23 cellular contexts compared by ENCODE assay signal in genomic region chr14:96959992-96960391, GRCh38.
"Had no signal": no experiment of that assay in that cellular context is flagged by ENCODE, and none has a peak within 500 bp of the region (broad histone marks: within the 10 kb centered on the region; RNA-seq: fewer than 3 reads in every experiment).

No MANE protein-coding gene starts in this region.

- FAIRE-seq: kidney had no signal

- H3K4me3 ChIP-seq: heart right ventricle, hepatocyte, left lung, lower lobe of right lung, right atrium auricular region, skin epidermis, tibial nerve, uterus had no signal

- ATAC-seq: heart right ventricle; left colon; left lung; lower lobe of right lung; natural killer cell treated with Interleukin-12 subunit alpha and Interleukin-12 subunit beta and Interleukin-15 and Interleukin-18, amount 100 ng/mL, for 72 hours; sciatic nerve; stimulated activated naive B cell treated with anti-CD40 and anti-IgM and Interleukin-4, amounts not matched to agents 10 μg/mL and 1 μg/mL and 100 μg/mL, for 72 hours had no signal

- H3K36me3 ChIP-seq: heart right ventricle, left lung, lower lobe of right lung, right atrium auricular region, tibial nerve, uterus had no signal

- H2AFZ ChIP-seq: hepatocyte, parathyroid adenoma had no signal

- H3K9ac ChIP-seq: parathyroid adenoma had no signal

- H3K4me2 ChIP-seq: hepatocyte had no signal

- H3K9me3 ChIP-seq: lower lobe of right lung, uterus had no signal

- H3K4me1 ChIP-seq: lower lobe of right lung, parathyroid adenoma, right atrium auricular region, uterus had no signal

- DNase-seq: heart right ventricle; kidney; left colon; left lung; lower lobe of right lung; mammary epithelial cell; mesendoderm; naive B cell; nucleus accumbens; stimulated activated CD4-positive, alpha-beta T cell treated with anti-CD3 and anti-CD28 coated beads, Interleukin-12 subunit alpha, Interleukin-12 subunit beta, amount 100 ng/mL, for 4 hours; stimulated activated CD4-positive, alpha-beta T cell treated with anti-CD3 and anti-CD28 coated beads, Interleukin-15, amount 100 ng/mL, for 24 hours; stimulated activated CD4-positive, alpha-beta T cell treated with anti-CD3 and anti-CD28 coated beads, Interleukin-2, amount 100 ng/mL, for 24 hours; stimulated activated CD4-positive, alpha-beta T cell treated with anti-CD3 and anti-CD28 coated beads, Interleukin-4, amount 100 ng/mL, for 1 hour; stimulated activated naive B cell treated with anti-CD40 and anti-IgM and Interleukin-4, amounts not matched to agents 10 μg/mL and 1 μg/mL and 100 μg/mL, for 72 hours; substantia nigra; uterus had no signal

- H3K27me3 ChIP-seq: hepatocyte, left lung, right atrium auricular region, tibial nerve, uterus had no signal

- H3K79me2 ChIP-seq: hepatocyte, parathyroid adenoma had no signal

- H3K27ac ChIP-seq: heart right ventricle, hepatocyte, lower lobe of right lung, parathyroid adenoma, right atrium auricular region, skin epidermis, tibial nerve, uterus had no signal
